In the genomic region with DNA sequence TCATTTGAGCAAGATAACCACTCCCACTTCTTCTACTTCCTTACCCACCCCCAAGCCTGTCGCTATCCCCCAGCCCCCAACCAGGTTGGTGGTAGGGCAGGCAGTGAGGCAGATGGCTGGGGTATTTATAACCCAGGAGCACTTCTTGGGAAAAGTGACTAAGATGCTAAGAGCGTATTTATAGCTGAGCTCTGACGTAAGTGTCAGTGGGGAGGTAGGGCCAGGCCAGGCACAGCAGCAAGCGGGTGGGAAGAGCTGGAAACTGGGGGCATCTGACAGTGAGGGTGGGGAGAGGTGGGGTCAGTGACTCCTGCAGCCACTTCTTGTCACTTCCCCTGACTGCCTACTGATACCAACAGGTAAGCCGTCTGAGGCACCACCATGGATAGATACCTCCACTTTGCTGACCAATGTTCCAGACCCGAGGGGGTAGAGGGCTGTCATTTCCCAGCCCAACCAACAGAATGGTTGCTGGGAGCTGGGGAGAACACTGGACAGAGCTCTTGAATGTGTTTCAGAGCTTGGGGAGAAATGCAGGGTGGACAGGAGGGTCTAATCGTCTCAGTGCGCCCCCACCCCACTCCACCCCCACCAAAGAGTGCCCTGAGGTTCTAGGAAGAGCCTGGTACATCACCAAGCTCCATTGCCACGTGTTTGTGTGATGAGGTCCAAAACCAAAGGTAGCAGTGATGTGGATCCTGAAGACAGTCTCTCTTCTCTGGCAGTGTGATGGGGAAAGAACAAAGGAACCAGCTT, we compare ENCODE assay signal across 1 cellular context.
TF ChIP-seq lines count a peak whose summit lies in the region.

No MANE protein-coding gene starts in this region.

TF ChIP-seq in SK-N-SH treated with all-trans-retinoic acid at 6 μM for 48 hours, 23 proteins besides CTCF, POLR2A, EP300 and RAD21:
- TF ChIP-seq, protein P1, sequence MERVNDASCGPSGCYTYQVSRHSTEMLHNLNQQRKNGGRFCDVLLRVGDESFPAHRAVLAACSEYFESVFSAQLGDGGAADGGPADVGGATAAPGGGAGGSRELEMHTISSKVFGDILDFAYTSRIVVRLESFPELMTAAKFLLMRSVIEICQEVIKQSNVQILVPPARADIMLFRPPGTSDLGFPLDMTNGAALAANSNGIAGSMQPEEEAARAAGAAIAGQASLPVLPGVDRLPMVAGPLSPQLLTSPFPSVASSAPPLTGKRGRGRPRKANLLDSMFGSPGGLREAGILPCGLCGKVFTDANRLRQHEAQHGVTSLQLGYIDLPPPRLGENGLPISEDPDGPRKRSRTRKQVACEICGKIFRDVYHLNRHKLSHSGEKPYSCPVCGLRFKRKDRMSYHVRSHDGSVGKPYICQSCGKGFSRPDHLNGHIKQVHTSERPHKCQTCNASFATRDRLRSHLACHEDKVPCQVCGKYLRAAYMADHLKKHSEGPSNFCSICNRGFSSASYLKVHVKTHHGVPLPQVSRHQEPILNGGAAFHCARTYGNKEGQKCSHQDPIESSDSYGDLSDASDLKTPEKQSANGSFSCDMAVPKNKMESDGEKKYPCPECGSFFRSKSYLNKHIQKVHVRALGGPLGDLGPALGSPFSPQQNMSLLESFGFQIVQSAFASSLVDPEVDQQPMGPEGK (CRISPR knock-in tag; IDR thresholded peaks at IDR 0.05; ENCODE audit: borderline replicate concordance) = no peak
- no peak for TF ChIP-seq BACH2 (CRISPR knock-in tag; IDR thresholded peaks at IDR 0.05; ENCODE audit: borderline replicate concordance)
- no peak for TF ChIP-seq SNAI2 (CRISPR knock-in tag; IDR thresholded peaks at IDR 0.05)
- TF ChIP-seq TOX (CRISPR knock-in tag; IDR thresholded peaks at IDR 0.05; ENCODE audit: borderline replicate concordance) = no peak
- TF ChIP-seq ESRRG (CRISPR knock-in tag; IDR thresholded peaks at IDR 0.05) = no peak
- no peak for TF ChIP-seq ZNF565 (CRISPR knock-in tag; conservative IDR thresholded peaks at IDR 0.05; ENCODE audit: low read depth)
- TF ChIP-seq CSDC2 (CRISPR knock-in tag; IDR thresholded peaks at IDR 0.05) = no peak
- TF ChIP-seq RARB (CRISPR knock-in tag; IDR thresholded peaks at IDR 0.05) = no peak
- no peak for TF ChIP-seq ZNF8 (CRISPR knock-in tag; IDR thresholded peaks at IDR 0.05)
- TF ChIP-seq, protein P2, sequence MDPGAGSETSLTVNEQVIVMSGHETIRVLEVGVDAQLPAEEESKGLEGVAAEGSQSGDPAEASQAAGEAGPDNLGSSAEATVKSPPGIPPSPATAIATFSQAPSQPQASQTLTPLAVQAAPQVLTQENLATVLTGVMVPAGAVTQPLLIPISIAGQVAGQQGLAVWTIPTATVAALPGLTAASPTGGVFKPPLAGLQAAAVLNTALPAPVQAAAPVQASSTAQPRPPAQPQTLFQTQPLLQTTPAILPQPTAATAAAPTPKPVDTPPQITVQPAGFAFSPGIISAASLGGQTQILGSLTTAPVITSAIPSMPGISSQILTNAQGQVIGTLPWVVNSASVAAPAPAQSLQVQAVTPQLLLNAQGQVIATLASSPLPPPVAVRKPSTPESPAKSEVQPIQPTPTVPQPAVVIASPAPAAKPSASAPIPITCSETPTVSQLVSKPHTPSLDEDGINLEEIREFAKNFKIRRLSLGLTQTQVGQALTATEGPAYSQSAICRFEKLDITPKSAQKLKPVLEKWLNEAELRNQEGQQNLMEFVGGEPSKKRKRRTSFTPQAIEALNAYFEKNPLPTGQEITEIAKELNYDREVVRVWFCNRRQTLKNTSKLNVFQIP (CRISPR knock-in tag; IDR thresholded peaks at IDR 0.05; ENCODE audit: borderline replicate concordance, low read depth) = no peak
- TF ChIP-seq PPARA (CRISPR knock-in tag; IDR thresholded peaks at IDR 0.05; ENCODE audit: borderline replicate concordance) = no peak
- TF ChIP-seq, protein P3, sequence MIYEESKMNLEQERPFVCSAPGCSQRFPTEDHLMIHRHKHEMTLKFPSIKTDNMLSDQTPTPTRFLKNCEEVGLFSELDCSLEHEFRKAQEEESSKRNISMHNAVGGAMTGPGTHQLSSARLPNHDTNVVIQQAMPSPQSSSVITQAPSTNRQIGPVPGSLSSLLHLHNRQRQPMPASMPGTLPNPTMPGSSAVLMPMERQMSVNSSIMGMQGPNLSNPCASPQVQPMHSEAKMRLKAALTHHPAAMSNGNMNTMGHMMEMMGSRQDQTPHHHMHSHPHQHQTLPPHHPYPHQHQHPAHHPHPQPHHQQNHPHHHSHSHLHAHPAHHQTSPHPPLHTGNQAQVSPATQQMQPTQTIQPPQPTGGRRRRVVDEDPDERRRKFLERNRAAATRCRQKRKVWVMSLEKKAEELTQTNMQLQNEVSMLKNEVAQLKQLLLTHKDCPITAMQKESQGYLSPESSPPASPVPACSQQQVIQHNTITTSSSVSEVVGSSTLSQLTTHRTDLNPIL (CRISPR knock-in tag; IDR thresholded peaks at IDR 0.05; ENCODE audit: low read depth) = no peak
- TF ChIP-seq ZC3H10 (CRISPR knock-in tag; IDR thresholded peaks at IDR 0.05) = no peak
- TF ChIP-seq OSR1 (CRISPR knock-in tag; IDR thresholded peaks at IDR 0.05) = no peak
- TF ChIP-seq ZFP3 (CRISPR knock-in tag; IDR thresholded peaks at IDR 0.05) = no peak
- TF ChIP-seq, protein P4, sequence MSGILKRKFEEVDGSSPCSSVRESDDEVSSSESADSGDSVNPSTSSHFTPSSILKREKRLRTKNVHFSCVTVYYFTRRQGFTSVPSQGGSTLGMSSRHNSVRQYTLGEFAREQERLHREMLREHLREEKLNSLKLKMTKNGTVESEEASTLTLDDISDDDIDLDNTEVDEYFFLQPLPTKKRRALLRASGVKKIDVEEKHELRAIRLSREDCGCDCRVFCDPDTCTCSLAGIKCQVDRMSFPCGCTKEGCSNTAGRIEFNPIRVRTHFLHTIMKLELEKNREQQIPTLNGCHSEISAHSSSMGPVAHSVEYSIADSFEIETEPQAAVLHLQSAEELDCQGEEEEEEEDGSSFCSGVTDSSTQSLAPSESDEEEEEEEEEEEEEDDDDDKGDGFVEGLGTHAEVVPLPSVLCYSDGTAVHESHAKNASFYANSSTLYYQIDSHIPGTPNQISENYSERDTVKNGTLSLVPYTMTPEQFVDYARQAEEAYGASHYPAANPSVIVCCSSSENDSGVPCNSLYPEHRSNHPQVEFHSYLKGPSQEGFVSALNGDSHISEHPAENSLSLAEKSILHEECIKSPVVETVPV (CRISPR knock-in tag; IDR thresholded peaks at IDR 0.05) = no peak
- TF ChIP-seq ZNF70 (CRISPR knock-in tag; IDR thresholded peaks at IDR 0.05) = no peak
- TF ChIP-seq, protein P5, sequence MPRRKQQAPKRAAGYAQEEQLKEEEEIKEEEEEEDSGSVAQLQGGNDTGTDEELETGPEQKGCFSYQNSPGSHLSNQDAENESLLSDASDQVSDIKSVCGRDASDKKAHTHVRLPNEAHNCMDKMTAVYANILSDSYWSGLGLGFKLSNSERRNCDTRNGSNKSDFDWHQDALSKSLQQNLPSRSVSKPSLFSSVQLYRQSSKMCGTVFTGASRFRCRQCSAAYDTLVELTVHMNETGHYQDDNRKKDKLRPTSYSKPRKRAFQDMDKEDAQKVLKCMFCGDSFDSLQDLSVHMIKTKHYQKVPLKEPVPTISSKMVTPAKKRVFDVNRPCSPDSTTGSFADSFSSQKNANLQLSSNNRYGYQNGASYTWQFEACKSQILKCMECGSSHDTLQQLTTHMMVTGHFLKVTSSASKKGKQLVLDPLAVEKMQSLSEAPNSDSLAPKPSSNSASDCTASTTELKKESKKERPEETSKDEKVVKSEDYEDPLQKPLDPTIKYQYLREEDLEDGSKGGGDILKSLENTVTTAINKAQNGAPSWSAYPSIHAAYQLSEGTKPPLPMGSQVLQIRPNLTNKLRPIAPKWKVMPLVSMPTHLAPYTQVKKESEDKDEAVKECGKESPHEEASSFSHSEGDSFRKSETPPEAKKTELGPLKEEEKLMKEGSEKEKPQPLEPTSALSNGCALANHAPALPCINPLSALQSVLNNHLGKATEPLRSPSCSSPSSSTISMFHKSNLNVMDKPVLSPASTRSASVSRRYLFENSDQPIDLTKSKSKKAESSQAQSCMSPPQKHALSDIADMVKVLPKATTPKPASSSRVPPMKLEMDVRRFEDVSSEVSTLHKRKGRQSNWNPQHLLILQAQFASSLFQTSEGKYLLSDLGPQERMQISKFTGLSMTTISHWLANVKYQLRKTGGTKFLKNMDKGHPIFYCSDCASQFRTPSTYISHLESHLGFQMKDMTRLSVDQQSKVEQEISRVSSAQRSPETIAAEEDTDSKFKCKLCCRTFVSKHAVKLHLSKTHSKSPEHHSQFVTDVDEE (CRISPR knock-in tag; IDR thresholded peaks at IDR 0.05) = no peak
- no peak for TF ChIP-seq ZFP30 (CRISPR knock-in tag; IDR thresholded peaks at IDR 0.05)
- no peak for TF ChIP-seq ISL1 (CRISPR knock-in tag; IDR thresholded peaks at IDR 0.05)
